In the genomic region with DNA sequence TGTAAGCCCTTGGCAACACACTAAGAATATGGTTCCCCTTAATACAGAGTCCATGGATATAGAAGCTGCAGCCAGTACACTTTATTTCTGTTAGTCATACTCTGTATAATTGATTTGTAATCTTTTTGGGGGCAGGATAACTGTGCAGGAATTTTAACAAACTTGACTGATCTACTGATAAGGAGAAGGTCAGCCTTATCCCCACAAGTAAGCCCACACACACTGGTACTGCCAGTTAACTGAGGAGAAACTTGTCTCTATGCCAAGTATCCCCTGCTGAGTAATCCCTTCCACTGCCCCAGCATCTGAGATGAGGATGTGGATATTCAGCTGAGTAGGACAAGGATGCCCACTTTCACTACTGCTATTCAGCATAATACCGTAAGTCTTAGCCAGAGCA, we compare ENCODE assay signal across 22 cellular contexts.
DNase-seq lines count a peak whose midpoint lies in the region; ATAC-seq, FAIRE-seq and TF ChIP-seq lines count a peak whose summit lies in the region.
"Had no signal": no experiment of that assay in that cellular context is flagged by ENCODE, and none has a peak within 500 bp of the region (broad histone marks: within the 10 kb centered on the region; RNA-seq: fewer than 3 reads in every experiment).

No MANE protein-coding gene starts in this region.

- no peak for TF ChIP-seq CTCF in astrocyte (IDR thresholded peaks at IDR 0.05; ENCODE audit: insufficient read depth, low read depth, low read length)
- TF ChIP-seq CTCF in WERI-Rb-1 (IDR thresholded peaks at IDR 0.05; ENCODE audit: low read depth, low read length), result no peak

- H3K4me1 Mint-ChIP-seq in astrocyte (ENCODE audit: low read depth, unreplicated experiment), result no peaks in the 10 kb centered on the region
- H3K4me1 Mint-ChIP-seq: B cell; CD4-positive, CD25-positive, alpha-beta regulatory T cell had no signal

- no peaks in the 10 kb centered on the region for H3K9me3 Mint-ChIP-seq in astrocyte (ENCODE audit: unreplicated experiment)

- H3K4me1 ChIP-seq in astrocyte (ENCODE audit: insufficient read depth, low read length), result no peaks in the 10 kb centered on the region
- H3K4me1 ChIP-seq: BLaER1, Caco-2, HAP-1 had no signal

- no peaks in the 10 kb centered on the region for H3K79me2 ChIP-seq in astrocyte (ENCODE audit: insufficient read depth, low read length)

- H3K36me3 ChIP-seq in astrocyte (ENCODE audit: insufficient read depth, low read length) (no peaks in the 10 kb centered on the region), WERI-Rb-1 (no peaks in the 10 kb centered on the region)
- H3K36me3 ChIP-seq: BLaER1, HAP-1 had no signal

- H3K27ac ChIP-seq in astrocyte (ENCODE audit: low read depth, low read length) (no peak overlapping the region), WERI-Rb-1 (no peak overlapping the region)
- H3K27ac ChIP-seq: BLaER1, C4-2B had no signal

- ATAC-seq in GM18873 (IDR thresholded peaks at IDR 0.05; ENCODE audit: low FRiP score, unreplicated experiment), result no peak
- ATAC-seq: CD8-positive, alpha-beta T cell; GM12878 had no signal

- no peak overlapping the region for H3K27ac Mint-ChIP-seq in astrocyte (ENCODE audit: unreplicated experiment)
- H3K27ac Mint-ChIP-seq: B cell; CD4-positive, CD25-positive, alpha-beta regulatory T cell; CD8-positive, alpha-beta T cell; HFFc6 had no signal

- H2AFZ ChIP-seq in astrocyte (ENCODE audit: low read depth, low read length), result no peak overlapping the region

- no peaks in the 10 kb centered on the region for H3K27me3 Mint-ChIP-seq in astrocyte (ENCODE audit: low read depth, unreplicated experiment)
- H3K27me3 Mint-ChIP-seq: B cell; CD4-positive, CD25-positive, alpha-beta regulatory T cell had no signal

- H3K9ac ChIP-seq in astrocyte (ENCODE audit: low read length), result no peak overlapping the region
- H3K9ac ChIP-seq: BLaER1 had no signal

- no peak for FAIRE-seq in astrocyte (lab: Jason Lieb, UNC)
- FAIRE-seq: GM12878, H54 had no signal

- H4K20me1 ChIP-seq in astrocyte (ENCODE audit: insufficient read depth, low read length), result no peaks in the 10 kb centered on the region
- H4K20me1 ChIP-seq: BLaER1 had no signal

- DNase-seq in HT1080 (ENCODE audit: low read depth) (peak; percentile 26), T1000 (lab: John Stamatoyannopoulos, UW) (peak; percentile 40), astrocyte (ENCODE audit: low read depth) (peak; percentile 9), WERI-Rb-1 (no peak), NCI-H187 treated with DMSO at 0.1 percent for 48 hours (lab: John Stamatoyannopoulos, UW) (no peak), iPS-NIHi11 (ENCODE audit: low spot score) (no peak)
- DNase-seq: Caco-2; CD4-positive, CD25-positive, alpha-beta regulatory T cell; CD8-positive, alpha-beta T cell; DMS 273 treated with DMSO at 0.1 percent for 48 hours; DMS79; EL; GDM1; GOT3; HFFc6 had no signal

- H3K4me3 ChIP-seq in astrocyte (ENCODE audit: insufficient read depth, low read depth, low read length) (no peak overlapping the region), WERI-Rb-1 (ENCODE audit: low read depth, low read length) (no peak overlapping the region)
- H3K4me3 ChIP-seq: BLaER1, GM12878, HAP-1 had no signal

- H3K4me2 ChIP-seq in astrocyte (ENCODE audit: low read length), result no peak overlapping the region
- H3K4me2 ChIP-seq: BLaER1 had no signal

- H3K9me3 ChIP-seq in astrocyte (ENCODE audit: insufficient read depth, low read depth, low read length) (peaks cover 6% of the 10 kb centered on the region), WERI-Rb-1 (ENCODE audit: severe bottlenecking) (no peaks in the 10 kb centered on the region)
- H3K9me3 ChIP-seq: Caco-2, HAP-1 had no signal

- H3K36me3 Mint-ChIP-seq in astrocyte (ENCODE audit: low read depth, unreplicated experiment), result no peaks in the 10 kb centered on the region
- H3K36me3 Mint-ChIP-seq: CD4-positive, CD25-positive, alpha-beta regulatory T cell; CD8-positive, alpha-beta T cell had no signal

- H3K4me3 Mint-ChIP-seq in astrocyte (ENCODE audit: unreplicated experiment), result no peak overlapping the region
- H3K4me3 Mint-ChIP-seq: B cell; CD4-positive, CD25-positive, alpha-beta regulatory T cell; CD8-positive, alpha-beta T cell; HFFc6 had no signal

- no peaks in the 10 kb centered on the region for H3K27me3 ChIP-seq in astrocyte (ENCODE audit: insufficient read depth, low read length)
- H3K27me3 ChIP-seq in WERI-Rb-1 (ENCODE audit: insufficient read depth, low read depth, severe bottlenecking), result no peaks in the 10 kb centered on the region
- H3K27me3 ChIP-seq: BLaER1 had no signal

Comparison
In these comparisons a context has a peak if more than half of its experiments do, and no peak if none do; other contexts are left out.
1. DNase-seq: peak in HT1080 (single experiment), T1000 (single experiment) and astrocyte (single experiment); none in WERI-Rb-1 (single experiment), NCI-H187 treated with DMSO at 0.1 percent for 48 hours (single experiment) and iPS-NIHi11 (single experiment).